Comparison of ENCODE assay signal across 8 cellular contexts in genomic region chr17:75845933-75846700, GRCh38. TPM values are rescaled to one million over a fixed set of nuclear protein-coding genes. Genes with fewer than 3 reads are reported as not detected.
A peak's percentile ranks its signal among the peaks of the same experiment; 100 is the strongest.
DNase-seq lines count a peak whose midpoint lies in the region; ATAC-seq, FAIRE-seq and TF ChIP-seq lines count a peak whose summit lies in the region.

No MANE protein-coding gene starts in this region.

- H3K4me1 Mint-ChIP-seq in CD4-positive, alpha-beta memory T cell = peaks cover 5 to 39% (median 23%) of the 10 kb centered on the region in 4 donors

- H3K27me3 Mint-ChIP-seq in CD4-positive, alpha-beta memory T cell = no peaks in the 10 kb centered on the region

- TF ChIP-seq CTCF in Panc1 (IDR thresholded peaks at IDR 0.05) (no peak), epithelial cell of esophagus (IDR thresholded peaks at IDR 0.05; ENCODE audit: insufficient read depth, low read depth, low read length, missing control alignments) (peak; percentile 4), pancreas (IDR thresholded peaks at IDR 0.05) (no peak)

- in situ Hi-C loops in Panc1 (cut with HindIII; ENCODE audit: low pct_unique_long_range_greater_than_20kb, low sequenced_read_pairs) = no loop called here

- no peaks in the 10 kb centered on the region for H3K9me3 ChIP-seq in CD4-positive, alpha-beta memory T cell (ENCODE audit: control insufficient read depth in 1 of 2, low read length in 2 of 2)
- H3K9me3 ChIP-seq in Panc1 (ENCODE audit: control insufficient read depth, insufficient read depth, low read depth, low read length) (no peaks in the 10 kb centered on the region), pancreas (no peaks in the 10 kb centered on the region)
- no peaks in the 10 kb centered on the region for H3K9me3 ChIP-seq in effector memory CD4-positive, alpha-beta T cell (ENCODE audit: control insufficient read depth, low read length)

- POLR2A ChIA-PET in CD4-positive, alpha-beta memory T cell (lab: Charles Lee; ENCODE audit: partially characterized antibody) = interaction anchor here (1.2 to 26.2 kb wide), 10 partner anchors 8 to 93 kb away, joined by 3 to 563 read pairs (median 80); partner anchors contain the start of genes GALK1, TRIM47, TRIM65 and UNK
- POLR2A ChIA-PET in Panc1 (lab: Charles Lee) = interaction anchor here (0.6 kb wide), 1 partner anchor 22 kb away, joined by 3 read pairs; no protein-coding TSS in a partner anchor

- H3K36me3 Mint-ChIP-seq in CD4-positive, alpha-beta memory T cell = peaks cover 21 to 51% of the 10 kb centered on the region in 2 donors

- CTCF ChIA-PET in CD4-positive, alpha-beta memory T cell (lab: Charles Lee; ENCODE audit: partially characterized antibody) = interaction anchor here (0.6 to 6.8 kb wide), 21 partner anchors 8 to 224 kb away, joined by 3 to 46 read pairs (median 7); partner anchors contain the start of genes GALK1, TRIM65, UNK and WBP2
- CTCF ChIA-PET in Panc1 (lab: Charles Lee) = interaction anchor here (0.9 to 2.4 kb wide), 4 partner anchors 9 to 66 kb away, joined by 3 to 22 read pairs (median 4); partner anchors contain the start of gene WBP2

- no peaks in the 10 kb centered on the region for H3K27me3 ChIP-seq in CD4-positive, alpha-beta memory T cell (ENCODE audit: insufficient read depth, low read length)
- H3K27me3 ChIP-seq in Panc1 (ENCODE audit: control insufficient read depth, insufficient read depth, low read length) (no peaks in the 10 kb centered on the region), pancreas (no peaks in the 10 kb centered on the region)
- no peaks in the 10 kb centered on the region for H3K27me3 ChIP-seq in effector memory CD4-positive, alpha-beta T cell (replicated peaks; ENCODE audit: control insufficient read depth, insufficient read depth, low read length, poor library complexity, severe bottlenecking)

- no peak for FAIRE-seq in pancreas (lab: Jason Lieb, UNC)

- no peak overlapping the region for H3K4me3 ChIP-seq in CD4-positive, alpha-beta memory T cell (ENCODE audit: low read length in 2 of 2)
- H3K4me3 ChIP-seq in Panc1 (ENCODE audit: low read depth in 2 of 2, low read length in 2 of 2) (no peak overlapping the region), epithelial cell of esophagus (ENCODE audit: low read length) (no peak overlapping the region), pancreas (peak overlapping the region in 2 of 4 donors; percentile 1 to 23)
- H3K4me3 ChIP-seq in effector memory CD4-positive, alpha-beta T cell (ENCODE audit: insufficient read depth, low read depth, low read length, poor library complexity, severe bottlenecking) = no peak overlapping the region

- peaks cover 43% of the 10 kb centered on the region for H3K4me1 ChIP-seq in CD4-positive, alpha-beta memory T cell (ENCODE audit: insufficient read depth, low read length)
- peaks cover 41% of the 10 kb centered on the region for H3K4me1 ChIP-seq in Panc1 (ENCODE audit: control insufficient read depth, insufficient read depth, low read length)
- peaks cover 45 to 52% (median 51%) of the 10 kb centered on the region in 3 donors for H3K4me1 ChIP-seq in pancreas
- peaks cover 37% of the 10 kb centered on the region for H3K4me1 ChIP-seq in effector memory CD4-positive, alpha-beta T cell (ENCODE audit: control insufficient read depth, insufficient read depth, low read length, poor library complexity, severe bottlenecking)

- H3K27ac Mint-ChIP-seq in CD4-positive, alpha-beta memory T cell = peak overlapping the region in 6 of 7 donors; percentile 18 to 90 (median 76)

- H3K36me3 ChIP-seq in CD4-positive, alpha-beta memory T cell (ENCODE audit: insufficient read depth, low read length) = peaks cover 41% of the 10 kb centered on the region
- H3K36me3 ChIP-seq in Panc1 (ENCODE audit: control insufficient read depth, insufficient read depth, low read length) = no peaks in the 10 kb centered on the region; the same call in 1 of the 2 replicates
- peaks cover 0 to 41% (median 14%) of the 10 kb centered on the region in 3 donors for H3K36me3 ChIP-seq in pancreas
- peaks cover 54% of the 10 kb centered on the region for H3K36me3 ChIP-seq in effector memory CD4-positive, alpha-beta T cell (ENCODE audit: control insufficient read depth, insufficient read depth, low read length)

- WGBS in pancreas, 2 donors = 47 to 52% methylated on average over 22 of the region's 22 CpGs

- ATAC-seq in Panc1 (no peak), pancreas (no peak), HG03439 (IDR thresholded peaks at IDR 0.05; ENCODE audit: unreplicated experiment) (no peak)

- intact Hi-C loops in CD4-positive, alpha-beta memory T cell (cut with micrococcal nuclease) = no loop called here
- intact Hi-C loops in Panc1 (cut with micrococcal nuclease; ENCODE audit: unreplicated experiment) = no loop called here
- intact Hi-C loops in pancreas (cut with DNase I) = no loop called here

- TSS peak; percentile 84 for BruUV-seq in Panc1 (replicated peaks; lab: Mats Ljungman, UMichigan)

- no peak overlapping the region for H3K27ac ChIP-seq in CD4-positive, alpha-beta memory T cell (ENCODE audit: low read depth, low read length)
- H3K27ac ChIP-seq in Panc1 (ENCODE audit: low read length) = peak overlapping the region; percentile 84
- H3K27ac ChIP-seq in pancreas = peak overlapping the region; percentile 89 to 95 (median 92)
- no peak overlapping the region for H3K27ac ChIP-seq in effector memory CD4-positive, alpha-beta T cell (ENCODE audit: insufficient read depth, low read length, poor library complexity, severe bottlenecking)

- H3K9me3 Mint-ChIP-seq in CD4-positive, alpha-beta memory T cell = no peaks in the 10 kb centered on the region

- peak overlapping the region in 4 of 8 donors; percentile 26 to 50 (median 40) for H3K4me3 Mint-ChIP-seq in CD4-positive, alpha-beta memory T cell

- no peak for DNase-seq in CD4-positive, alpha-beta memory T cell
- DNase-seq in Panc1 (ENCODE audit: low read depth, low spot score) (no peak), epithelial cell of esophagus (ENCODE audit: low read depth) (no peak), pancreas (peak in 2 of 6 donors; percentile 46 to 78), AG20443 (ENCODE audit: low spot score) (no peak)
- DNase-seq in stimulated activated CD4-positive, alpha-beta T cell treated with anti-CD3 and anti-CD28 coated beads, Interleukin-2, amount 100 ng/mL, for 48 hours = no peak
- DNase-seq in effector memory CD4-positive, alpha-beta T cell = no peak

RNA-seq across cellular contexts. Expression of gene UNC13D, which starts 1.9 kb away (rescaled TPM):
- 100 to 1,000 TPM; 161 to 171 TPM for total RNA-seq in CD4-positive, alpha-beta memory T cell
- 10 to 100 TPM; 39.6 to 78.9 TPM for polyA plus RNA-seq in CD4-positive, alpha-beta memory T cell
- total RNA-seq in Panc1 (2021; ENCODE audit: unreplicated experiment) (12.7 TPM), pancreas (10 to 100 TPM in 3 of 6 donors, 1 to 10 TPM in 3; 4.7 to 23.6 (median 10.0) TPM)
- 6.7 TPM for polyA plus RNA-seq in Panc1 (2012; ENCODE audit: insufficient read length)
- polyA plus RNA-seq in pancreas = 10 to 100 TPM; 17.9 to 29.0 TPM

RNA-seq across cellular contexts. Expression of gene WBP2, which starts 9.0 kb away (rescaled TPM):
- total RNA-seq in CD4-positive, alpha-beta memory T cell = 100 to 1,000 TPM; 159 to 160 TPM
- 100 to 1,000 TPM in 1 of 2 donors, 10 to 100 TPM in 1; 80.3 to 127 TPM for polyA plus RNA-seq in CD4-positive, alpha-beta memory T cell
- total RNA-seq in Panc1 (2021; ENCODE audit: unreplicated experiment) (163 TPM), pancreas (10 to 100 TPM; 56.0 to 83.5 (median 62.9) TPM)
- 195 TPM for polyA plus RNA-seq in Panc1 (2012; ENCODE audit: insufficient read length)
- 100 to 1,000 TPM in 1 of 2 donors, 10 to 100 TPM in 1; 95.0 to 106 TPM for polyA plus RNA-seq in pancreas

RNA-seq across cellular contexts. Expression of gene TRIM47, which starts 32.3 kb away (rescaled TPM):
- total RNA-seq in CD4-positive, alpha-beta memory T cell = 10 to 100 TPM; 17.5 to 22.6 TPM
- 10 to 100 TPM; 11.2 to 26.8 TPM for polyA plus RNA-seq in CD4-positive, alpha-beta memory T cell
- total RNA-seq in Panc1 (2021; ENCODE audit: unreplicated experiment) (125 TPM), pancreas (10 to 100 TPM in 4 of 6 donors, 1 to 10 TPM in 2; 4.2 to 58.2 (median 17.6) TPM)
- 145 TPM for polyA plus RNA-seq in Panc1 (2012; ENCODE audit: insufficient read length)
- polyA plus RNA-seq in pancreas = 10 to 100 TPM; 34.1 to 35.9 TPM

RNA-seq across cellular contexts. Expression of gene TRIM65, which starts 50.6 kb away (rescaled TPM):
- total RNA-seq in CD4-positive, alpha-beta memory T cell = 10 to 100 TPM; 36.5 to 36.9 TPM
- polyA plus RNA-seq in CD4-positive, alpha-beta memory T cell = 10 to 100 TPM; 17.7 to 28.8 TPM
- total RNA-seq in Panc1 (2021; ENCODE audit: unreplicated experiment) (48.6 TPM), pancreas (10 to 100 TPM in 3 of 6 donors, 1 to 10 TPM in 3; 8.2 to 13.1 (median 10.3) TPM)
- polyA plus RNA-seq in Panc1 (2012; ENCODE audit: insufficient read length) = 51.2 TPM
- polyA plus RNA-seq in pancreas = 10 to 100 TPM in 1 of 2 donors, 1 to 10 TPM in 1; 9.8 to 12.5 TPM

RNA-seq across cellular contexts. Expression of gene MRPL38, which starts 58.6 kb away (rescaled TPM):
- 100 to 1,000 TPM; 126 to 142 TPM for total RNA-seq in CD4-positive, alpha-beta memory T cell
- polyA plus RNA-seq in CD4-positive, alpha-beta memory T cell = 10 to 100 TPM; 59.1 to 89.0 TPM
- total RNA-seq in Panc1 (2021; ENCODE audit: unreplicated experiment) = 165 TPM
- polyA plus RNA-seq in Panc1 (2012; ENCODE audit: insufficient read length) = 180 TPM
- 10 to 100 TPM; 40.6 to 59.9 (median 45.9) TPM for total RNA-seq in pancreas
- 10 to 100 TPM; 95.3 to 95.8 TPM for polyA plus RNA-seq in pancreas

Comparison
In these comparisons a context has a peak if more than half of its experiments do, and no peak if none do; other contexts are left out.
1. H3K27ac ChIP-seq: peak in Panc1 (single experiment) and pancreas (4 of 4); none in CD4-positive, alpha-beta memory T cell (single experiment) and effector memory CD4-positive, alpha-beta T cell (single experiment).
2. RNA of gene UNC13D, which starts 1.9 kb away (total RNA-seq): 161 to 171 TPM in CD4-positive, alpha-beta memory T cell; 12.7 TPM in Panc1 (single experiment) and 4.7 to 23.6 TPM in pancreas; every median in the first group is over 4 times any median in the second.